In the genomic region with DNA sequence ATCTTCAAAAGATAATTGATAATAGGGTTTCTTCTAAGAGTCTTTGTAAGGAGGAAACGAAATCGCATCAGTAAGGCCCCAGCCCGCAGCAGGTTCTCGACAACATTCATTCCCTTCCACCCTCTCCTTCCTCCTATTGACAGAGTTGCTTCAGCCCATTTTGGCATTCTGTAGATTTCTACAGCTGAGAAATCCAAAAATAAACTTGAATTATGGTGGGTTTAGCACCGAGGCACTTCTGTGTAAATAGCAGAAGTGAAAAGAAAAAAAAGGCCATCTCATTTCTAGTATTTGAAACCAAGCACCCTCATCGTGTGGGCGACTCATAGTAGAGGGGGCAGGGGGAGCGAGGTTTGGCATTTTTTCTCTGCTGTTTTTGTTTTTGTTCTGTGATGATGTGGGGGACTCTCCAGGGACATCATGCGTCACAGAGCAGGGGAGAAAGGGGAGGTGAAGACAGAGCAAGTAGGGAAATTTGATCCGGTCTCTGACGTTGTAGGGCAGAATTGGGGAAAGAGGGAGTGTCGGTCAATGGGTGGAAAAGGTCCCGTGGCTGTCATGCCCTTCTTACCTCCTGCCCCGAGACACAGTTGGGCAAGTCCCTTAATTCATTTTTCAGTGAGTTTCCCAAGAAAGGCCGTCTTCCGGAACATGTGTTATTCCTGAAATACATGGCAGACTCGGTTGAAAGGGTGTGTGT, we compare ENCODE assay signal across 8 cellular contexts. TPM values are rescaled to one million over a fixed set of nuclear protein-coding genes. Genes with fewer than 3 reads are reported as not detected.
DNase-seq lines count a peak whose midpoint lies in the region; ATAC-seq and TF ChIP-seq lines count a peak whose summit lies in the region.

No MANE protein-coding gene starts in this region.

- CTCF ChIA-PET in Caco-2 (lab: Charles Lee) (no interaction called here), HEK293T (lab: Yijun Ruan, JAX) (no interaction called here)

- DNase-seq in Caco-2 (no peak), NCI-H1436 treated with DMSO at 0.1 percent for 48 hours (lab: John Stamatoyannopoulos, UW) (peak; percentile 20), HEK293T (ENCODE audit: extremely low spot score) (no peak), BE2C (no peak), NCI-H446 (lab: John Stamatoyannopoulos, UW) (no peak)
- DNase-seq in activated naive CD4-positive, alpha-beta T cell treated with anti-CD3 and anti-CD28 coated beads, Interleukin-2, amount 50 U/mL, for 72 hours (ENCODE audit: low spot score in 2 of 2) = peak; percentile 61 to 82
- DNase-seq in naive thymus-derived CD8-positive, alpha-beta T cell = peak; percentile 50 to 90 (median 83)

- H3K9me3 Mint-ChIP-seq in Caco-2 (ENCODE audit: unreplicated experiment) = no peaks in the 10 kb centered on the region
- peaks cover 14 to 15% of the 10 kb centered on the region in 2 donors for H3K9me3 Mint-ChIP-seq in activated naive CD4-positive, alpha-beta T cell treated with anti-CD3 and anti-CD28 coated beads, Interleukin-2, amount 50 U/mL, for 72 hours
- H3K9me3 Mint-ChIP-seq in naive thymus-derived CD8-positive, alpha-beta T cell = peaks cover 0 to 2% (median 0%) of the 10 kb centered on the region in 9 donors

- peak overlapping the region; percentile 18 for H3K27ac Mint-ChIP-seq in Caco-2 (ENCODE audit: unreplicated experiment)
- peak overlapping the region; percentile 96 to 98 for H3K27ac Mint-ChIP-seq in activated naive CD4-positive, alpha-beta T cell treated with anti-CD3 and anti-CD28 coated beads, Interleukin-2, amount 50 U/mL, for 72 hours
- peak overlapping the region; percentile 95 to 100 (median 100) for H3K27ac Mint-ChIP-seq in naive thymus-derived CD8-positive, alpha-beta T cell

- intact Hi-C loops in Caco-2 (cut with micrococcal nuclease; ENCODE audit: unreplicated experiment) = no loop called here

- POLR2A ChIA-PET in Caco-2 (lab: Charles Lee) = no interaction called here
- POLR2A ChIA-PET in naive thymus-derived CD8-positive, alpha-beta T cell (lab: Charles Lee) = interaction anchor here (0.8 to 6.4 kb wide), 10 partner anchors 10 to 47 kb away, joined by 3 to 197 read pairs (median 18); partner anchors contain the start of gene CCR7
- POLR2A ChIA-PET in HEK293T (lab: Yijun Ruan, JAX) = no interaction called here

- peaks cover 12% of the 10 kb centered on the region for H3K4me1 Mint-ChIP-seq in Caco-2 (ENCODE audit: low read depth, unreplicated experiment)
- peaks cover 49 to 99% (median 97%) of the 10 kb centered on the region in 4 donors for H3K4me1 Mint-ChIP-seq in naive thymus-derived CD8-positive, alpha-beta T cell

- no TSS peak for BruUV-seq in Caco-2 (replicated peaks; lab: Mats Ljungman, UMichigan)

- H3K4me3 ChIP-seq in Caco-2 (ENCODE audit: low read depth, low read length) (no peak overlapping the region), BE2C (ENCODE audit: low read depth, low read length) (no peak overlapping the region)

- no peaks in the 10 kb centered on the region for H3K27me3 Mint-ChIP-seq in Caco-2 (ENCODE audit: insufficient read depth, unreplicated experiment)
- H3K27me3 Mint-ChIP-seq in naive thymus-derived CD8-positive, alpha-beta T cell = no peaks in the 10 kb centered on the region

- TF ChIP-seq CTCF in Caco-2 (IDR thresholded peaks at IDR 0.05; ENCODE audit: insufficient read depth in 1 of 2, low read depth in 1 of 2, low read length in 1 of 2, severe bottlenecking in 1 of 2, unreplicated experiment in 1 of 2) (no peak), BE2C (IDR thresholded peaks at IDR 0.05; ENCODE audit: low read depth, low read length) (no peak)

- H3K36me3 ChIP-seq in Caco-2 (ENCODE audit: control insufficient read depth, insufficient read depth, low read length) (no peaks in the 10 kb centered on the region), BE2C (no peaks in the 10 kb centered on the region)

- no peak overlapping the region for H3K4me3 Mint-ChIP-seq in Caco-2 (ENCODE audit: unreplicated experiment)
- peak overlapping the region; percentile 53 to 86 (median 77) for H3K4me3 Mint-ChIP-seq in naive thymus-derived CD8-positive, alpha-beta T cell

- H3K4me1 ChIP-seq in Caco-2 (no peaks in the 10 kb centered on the region), BE2C (no peaks in the 10 kb centered on the region)

- peaks cover 6% of the 10 kb centered on the region for H3K36me3 Mint-ChIP-seq in Caco-2 (ENCODE audit: insufficient read depth, unreplicated experiment)
- H3K36me3 Mint-ChIP-seq in activated naive CD4-positive, alpha-beta T cell treated with anti-CD3 and anti-CD28 coated beads, Interleukin-2, amount 50 U/mL, for 72 hours = peaks cover 22 to 29% of the 10 kb centered on the region in 2 donors
- H3K36me3 Mint-ChIP-seq in naive thymus-derived CD8-positive, alpha-beta T cell = peaks cover 0 to 2% (median 0%) of the 10 kb centered on the region in 3 donors

- no peaks in the 10 kb centered on the region for H3K9me3 ChIP-seq in Caco-2
- peaks cover 4% of the 10 kb centered on the region; the same call in 1 of the 2 replicates for H3K9me3 ChIP-seq in BE2C

- H3K27me3 ChIP-seq in Caco-2 (replicated peaks; ENCODE audit: control insufficient read depth, insufficient read depth, low read length) (no peaks in the 10 kb centered on the region), BE2C (peaks cover 8% of the 10 kb centered on the region)

- ATAC-seq in GM21717 (IDR thresholded peaks at IDR 0.05; ENCODE audit: unreplicated experiment) = peak; percentile 68
- peak; percentile 50 to 68 for ATAC-seq in activated naive CD4-positive, alpha-beta T cell treated with anti-CD3 and anti-CD28 coated beads, Interleukin-2, amount 50 U/mL, for 72 hours
- ATAC-seq in naive thymus-derived CD8-positive, alpha-beta T cell = peak; percentile 28 to 67

TF ChIP-seq in HEK293T, 16 proteins besides CTCF, POLR2A, EP300 and RAD21:
- TF ChIP-seq FOXK2 (IDR thresholded peaks at IDR 0.05) = no peak
- TF ChIP-seq SUZ12 (IDR thresholded peaks at IDR 0.05) = no peak
- no peak for TF ChIP-seq TARDBP (IDR thresholded peaks at IDR 0.05)
- TF ChIP-seq LEF1 (IDR thresholded peaks at IDR 0.05; ENCODE audit: borderline replicate concordance) = no peak

RNA-seq across cellular contexts. Expression of gene CCR7, which starts 33.8 kb away (rescaled TPM):
- total RNA-seq in Caco-2 (2022) = not detected in 2 replicates
- 100 to 1,000 TPM; 287 to 301 TPM for total RNA-seq in activated naive CD4-positive, alpha-beta T cell treated with anti-CD3 and anti-CD28 coated beads, Interleukin-2, amount 50 U/mL, for 72 hours
- total RNA-seq in naive thymus-derived CD8-positive, alpha-beta T cell = 100 to 1,000 TPM; 571 to 574 TPM
- 1,000 to 10,000 TPM in 2 of 3 donors, 100 to 1,000 TPM in 1; 897 to 2,008 (median 1,531) TPM for polyA plus RNA-seq in naive thymus-derived CD8-positive, alpha-beta T cell
- 0.39 TPM for polyA plus RNA-seq in BE2C (2012; ENCODE audit: insufficient read depth, insufficient read length, low read depth)

RNA-seq across cellular contexts. Expression of gene SMARCE1, which starts 48.5 kb away (rescaled TPM):
- 126 and 132 TPM in 2 replicates for total RNA-seq in Caco-2 (2022)
- total RNA-seq in activated naive CD4-positive, alpha-beta T cell treated with anti-CD3 and anti-CD28 coated beads, Interleukin-2, amount 50 U/mL, for 72 hours = 10 to 100 TPM; 85.6 to 93.9 TPM
- 100 to 1,000 TPM in 1 of 2 experiments, 10 to 100 TPM in 1; 97.5 to 108 TPM for total RNA-seq in naive thymus-derived CD8-positive, alpha-beta T cell
- polyA plus RNA-seq in naive thymus-derived CD8-positive, alpha-beta T cell = 100 to 1,000 TPM; 195 to 229 (median 220) TPM
- 182 TPM for polyA plus RNA-seq in BE2C (2012; ENCODE audit: insufficient read depth, insufficient read length, low read depth)

Comparison
In these comparisons a context has a peak if more than half of its experiments do, and no peak if none do; other contexts are left out.
1. DNase-seq: peak in NCI-H1436 treated with DMSO at 0.1 percent for 48 hours (single experiment), activated naive CD4-positive, alpha-beta T cell treated with anti-CD3 and anti-CD28 coated beads, Interleukin-2, amount 50 U/mL, for 72 hours (2 of 2) and naive thymus-derived CD8-positive, alpha-beta T cell (10 of 10); none in Caco-2 (0 of 2), HEK293T (single experiment), BE2C (single experiment) and NCI-H446 (0 of 2).
2. H3K27ac Mint-ChIP-seq: peak in every context shown above with its lines; median percentile 100 in naive thymus-derived CD8-positive, alpha-beta T cell; 97 in activated naive CD4-positive, alpha-beta T cell treated with anti-CD3 and anti-CD28 coated beads, Interleukin-2, amount 50 U/mL, for 72 hours; 18 in Caco-2.
3. RNA of gene CCR7, which starts 33.8 kb away (total RNA-seq): 571 to 574 TPM in naive thymus-derived CD8-positive, alpha-beta T cell and 287 to 301 TPM in activated naive CD4-positive, alpha-beta T cell treated with anti-CD3 and anti-CD28 coated beads, Interleukin-2, amount 50 U/mL, for 72 hours; not detected in Caco-2; every median in the first group is over 100 times any median in the second.
4. Peak in every context shown above with its lines, with median percentiles within 50 percentile points of each other: ATAC-seq.